In the genomic region with DNA sequence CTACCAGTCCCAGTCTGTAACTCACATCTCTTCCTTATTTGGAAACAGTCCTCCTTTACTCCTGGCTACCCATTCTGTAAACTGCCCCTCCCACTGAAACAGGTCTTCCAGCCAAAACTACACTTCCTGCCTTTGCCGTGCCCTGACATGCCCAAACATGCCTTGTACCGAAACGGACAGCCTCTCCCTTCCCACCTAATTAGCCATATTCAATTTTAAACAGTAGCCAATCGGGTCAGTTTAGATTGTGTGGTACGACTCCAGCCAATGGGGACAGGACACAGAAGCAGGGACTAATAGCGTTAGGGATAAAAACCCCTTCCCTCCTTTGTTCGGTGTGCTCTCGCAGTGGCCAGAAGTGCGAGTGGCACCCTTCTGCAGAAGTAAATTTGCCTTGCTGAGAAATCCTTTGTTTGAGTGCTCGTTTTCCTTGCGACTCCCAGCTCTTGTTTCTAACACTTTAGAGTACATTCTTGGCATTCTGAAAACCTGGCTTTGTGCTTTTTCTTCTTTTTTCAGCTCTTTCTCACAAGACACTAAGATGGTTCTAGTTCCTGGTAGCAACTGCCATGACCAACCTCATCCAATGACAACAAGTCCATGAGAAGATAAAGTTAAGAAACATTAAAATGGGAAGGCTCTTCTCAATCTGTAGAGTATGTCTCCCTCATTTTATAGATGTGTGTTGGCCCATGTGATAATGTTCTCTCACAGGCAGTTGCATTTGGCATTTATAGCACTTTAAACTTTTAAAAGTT, we compare ENCODE assay signal across 23 cellular contexts.
"Had no signal": no experiment of that assay in that cellular context is flagged by ENCODE, and none has a peak within 500 bp of the region (broad histone marks: within the 10 kb centered on the region; RNA-seq: fewer than 3 reads in every experiment).

No MANE protein-coding gene starts in this region.

- H3K27ac ChIP-seq: esophagus squamous epithelium, gastrocnemius medialis, left ventricle myocardium inferior, neutrophil, parathyroid adenoma, transverse colon, uterus had no signal

- H3K27me3 ChIP-seq: esophagus squamous epithelium, gastrocnemius medialis, neutrophil, transverse colon, uterus had no signal

- H3K9me3 ChIP-seq: gastrocnemius medialis had no signal

- H3K27me3 Mint-ChIP-seq: activated CD4-positive, alpha-beta T cell treated with anti-CD3 and anti-CD28 coated beads, Interleukin-2, amount 10 ng/mL, durations not matched to agents 24 days and 14 days; effector memory CD8-positive, alpha-beta T cell; stimulated activated naive CD8-positive, alpha-beta T cell treated with anti-CD3 and anti-CD28 coated beads, Interleukin-15, Interleukin-2, amounts not matched to agents 100 ng/mL and 50 ng/mL, for 24 hours had no signal

- H3K27ac Mint-ChIP-seq: activated CD4-positive, alpha-beta T cell treated with anti-CD3 and anti-CD28 coated beads, Interleukin-2, amount 10 ng/mL, durations not matched to agents 24 days and 14 days; effector memory CD8-positive, alpha-beta T cell; mesothelial cell of epicardium; natural killer cell; stimulated activated naive CD8-positive, alpha-beta T cell treated with anti-CD3 and anti-CD28 coated beads, Interleukin-15, Interleukin-2, amounts not matched to agents 100 ng/mL and 50 ng/mL, for 24 hours had no signal

- H3K36me3 ChIP-seq: esophagus squamous epithelium, gastrocnemius medialis, left ventricle myocardium inferior, neutrophil, transverse colon, uterus had no signal

- H3K4me3 Mint-ChIP-seq: activated CD4-positive, alpha-beta T cell treated with anti-CD3 and anti-CD28 coated beads, Interleukin-2, amount 10 ng/mL, durations not matched to agents 24 days and 14 days; brain; effector memory CD8-positive, alpha-beta T cell; mesothelial cell of epicardium; natural killer cell; stimulated activated naive CD8-positive, alpha-beta T cell treated with anti-CD3 and anti-CD28 coated beads, Interleukin-15, Interleukin-2, amounts not matched to agents 100 ng/mL and 50 ng/mL, for 24 hours had no signal

- DNase-seq: activated CD4-positive, alpha-beta T cell treated with anti-CD3 and anti-CD28 coated beads, Interleukin-2, amount 10 ng/mL, durations not matched to agents 24 days and 14 days; activated T-cell treated with anti-CD3 and anti-CD28 coated beads, Interleukin-2, amount 50 U/mL, for 1 hour; aorta; central memory CD4-positive, alpha-beta T cell; dermis blood vessel endothelial cell; effector memory CD8-positive, alpha-beta T cell; esophagus squamous epithelium; gastrocnemius medialis; hippocampal formation; left ventricle myocardium inferior; natural killer cell; right cardiac atrium; stimulated activated CD4-positive, alpha-beta T cell treated with anti-CD3 and anti-CD28 coated beads, Interleukin-1b, Interleukin-23, amount 100 ng/mL, for 48 hours; substantia nigra; transverse colon; uterus had no signal

- H3K79me2 ChIP-seq: parathyroid adenoma had no signal

- ATAC-seq: activated CD4-positive, CD25-positive, alpha-beta regulatory T cell treated with anti-CD3 and anti-CD28 coated beads, Interleukin-2, amount 50 U/mL, for 24 hours; activated naive CD4-positive, alpha-beta T cell treated with anti-CD3 and anti-CD28 coated beads, Interleukin-2, amount 50 U/mL, for 72 hours; effector memory CD8-positive, alpha-beta T cell; gastrocnemius medialis; natural killer cell; right cardiac atrium had no signal

- H3K9ac ChIP-seq: parathyroid adenoma had no signal

- H3K4me3 ChIP-seq: esophagus squamous epithelium, gastrocnemius medialis, left ventricle myocardium inferior, transverse colon, uterus had no signal

- H2AFZ ChIP-seq: parathyroid adenoma had no signal

- H3K4me1 ChIP-seq: esophagus squamous epithelium, gastrocnemius medialis, left ventricle myocardium inferior, parathyroid adenoma, transverse colon, uterus had no signal

- H3K4me1 Mint-ChIP-seq: activated CD4-positive, alpha-beta T cell treated with anti-CD3 and anti-CD28 coated beads, Interleukin-2, amount 10 ng/mL, durations not matched to agents 24 days and 14 days; brain; mesothelial cell of epicardium; natural killer cell had no signal

- H3K36me3 Mint-ChIP-seq: brain had no signal
